8 cellular contexts compared by ENCODE assay signal in genomic region chr19:17260842-17261325, GRCh38. TPM values are rescaled to one million over a fixed set of nuclear protein-coding genes. Genes with fewer than 3 reads are reported as not detected.
A peak's percentile ranks its signal among the peaks of the same experiment; 100 is the strongest.
DNase-seq lines count a peak whose midpoint lies in the region; ATAC-seq, FAIRE-seq and TF ChIP-seq lines count a peak whose summit lies in the region.

No MANE protein-coding gene starts in this region.

- intact Hi-C loops in pancreas (cut with DNase I) = no loop called here

- TF ChIP-seq CTCF in LNCAP (IDR thresholded peaks at IDR 0.05) (peak; percentile 95), foreskin fibroblast (IDR thresholded peaks at IDR 0.05; ENCODE audit: low read depth, low read length) (peak; percentile 86), pancreas (IDR thresholded peaks at IDR 0.05) (peak; percentile 83 to 93 (median 87)), upper lobe of left lung (IDR thresholded peaks at IDR 0.05) (peak; percentile 86 to 94 (median 90))

- H3K27ac ChIP-seq in CD8-positive, alpha-beta memory T cell (ENCODE audit: low read depth, low read length) = no peak overlapping the region
- peak overlapping the region in 3 of 4 donors; percentile 51 to 66 (median 54) for H3K27ac ChIP-seq in pancreas
- peak overlapping the region in 1 of 4 donors; percentile 44 for H3K27ac ChIP-seq in upper lobe of left lung

- no peak overlapping the region for H3K4me3 ChIP-seq in CD8-positive, alpha-beta memory T cell (ENCODE audit: low read length)
- H3K4me3 ChIP-seq in foreskin fibroblast (ENCODE audit: low read depth in 1 of 2, low read length in 2 of 2) (no peak overlapping the region), pancreas (no peak overlapping the region), upper lobe of left lung (peak overlapping the region in 1 of 4 donors; percentile 3)

- H3K4me3 Mint-ChIP-seq in CD8-positive, alpha-beta memory T cell = no peak overlapping the region

- peak; percentile 80 to 92 (median 82) for DNase-seq in CD8-positive, alpha-beta memory T cell
- DNase-seq in RPMI8226 (peak; percentile 93), activated T-helper 1 cell treated with Interleukin-2 at 50 U/mL for 16 hours (ENCODE audit: low read depth) (peak; percentile 81), foreskin fibroblast (peak; percentile 40 to 81), pancreas (peak; percentile 82 to 95 (median 91)), upper lobe of left lung (peak; percentile 81 to 90)

- H3K9me3 Mint-ChIP-seq in CD8-positive, alpha-beta memory T cell = no peaks in the 10 kb centered on the region

- H3K4me1 ChIP-seq in CD8-positive, alpha-beta memory T cell (ENCODE audit: insufficient read depth, low read length) = peaks cover 7% of the 10 kb centered on the region
- peaks cover 4 to 19% (median 9%) of the 10 kb centered on the region in 3 donors for H3K4me1 ChIP-seq in pancreas
- peaks cover 0 to 13% (median 9%) of the 10 kb centered on the region in 4 donors for H3K4me1 ChIP-seq in upper lobe of left lung

- 9 to 10% methylated on average over 15 of the region's 15 CpGs for WGBS in pancreas, 2 donors
- WGBS in upper lobe of left lung, 2 donors = 22 to 23% methylated on average over 15 of the region's 15 CpGs

- CTCF ChIA-PET in CD8-positive, alpha-beta memory T cell (lab: Charles Lee) = interaction anchor here (0.6 to 11.2 kb wide), 19 partner anchors 10 to 195 kb away, joined by 3 to 93 read pairs (median 4); partner anchors contain the start of genes ANKLE1 and USE1

- ATAC-seq in GM21390 (IDR thresholded peaks at IDR 0.05; ENCODE audit: unreplicated experiment) (peak; percentile 76), pancreas (peak; percentile 92 to 95 (median 93)), upper lobe of left lung (ENCODE audit: low FRiP score in 2 of 2) (peak; percentile 91 to 93)

- H3K36me3 ChIP-seq in CD8-positive, alpha-beta memory T cell (ENCODE audit: insufficient read depth, low read length) = no peaks in the 10 kb centered on the region
- H3K36me3 ChIP-seq in pancreas (no peaks in the 10 kb centered on the region), upper lobe of left lung (peaks cover 0 to 12% (median 6%) of the 10 kb centered on the region in 4 donors)

- POLR2A ChIA-PET in CD8-positive, alpha-beta memory T cell (lab: Charles Lee) = no interaction called here

- no peaks in the 10 kb centered on the region for H3K9me3 ChIP-seq in CD8-positive, alpha-beta memory T cell (ENCODE audit: low read length)
- H3K9me3 ChIP-seq in pancreas (no peaks in the 10 kb centered on the region), upper lobe of left lung (no peaks in the 10 kb centered on the region)

- TF ChIP-seq POLR2A in upper lobe of left lung (IDR thresholded peaks at IDR 0.05) = no peak

- no peaks in the 10 kb centered on the region for H3K27me3 Mint-ChIP-seq in CD8-positive, alpha-beta memory T cell

- TF ChIP-seq EP300 in upper lobe of left lung (IDR thresholded peaks at IDR 0.05) = no peak

- FAIRE-seq in pancreas (lab: Jason Lieb, UNC) = no peak

- H3K4me1 Mint-ChIP-seq in CD8-positive, alpha-beta memory T cell = peaks cover 7 to 13% (median 8%) of the 10 kb centered on the region in 3 donors

- no peaks in the 10 kb centered on the region for H3K27me3 ChIP-seq in CD8-positive, alpha-beta memory T cell (ENCODE audit: insufficient read depth, low read length, poor library complexity, severe bottlenecking)
- H3K27me3 ChIP-seq in pancreas (no peaks in the 10 kb centered on the region), upper lobe of left lung (no peaks in the 10 kb centered on the region)

- H3K27ac Mint-ChIP-seq in CD8-positive, alpha-beta memory T cell = peak overlapping the region in 4 of 8 donors; percentile 0 to 43 (median 3)

- H3K36me3 Mint-ChIP-seq in CD8-positive, alpha-beta memory T cell = no peaks in the 10 kb centered on the region

RNA-seq across cellular contexts. Expression of gene USHBP1, which starts 3.7 kb away (rescaled TPM):
- total RNA-seq in CD8-positive, alpha-beta memory T cell = under 1 TPM; 0.07 to 0.27 TPM
- not detected for polyA plus RNA-seq in CD8-positive, alpha-beta memory T cell
- total RNA-seq in pancreas = 1 to 10 TPM; 1.2 to 2.9 (median 1.8) TPM
- polyA plus RNA-seq in pancreas = 10 to 100 TPM in 1 of 2 donors, 1 to 10 TPM in 1; 9.3 to 11.1 TPM
- total RNA-seq in upper lobe of left lung = 10 to 100 TPM in 4 of 6 donors, 1 to 10 TPM in 2; 9.1 to 21.4 (median 10.7) TPM

RNA-seq across cellular contexts. Expression of gene BABAM1, which starts 6.4 kb away (rescaled TPM):
- 100 to 1,000 TPM; 124 to 132 TPM for total RNA-seq in CD8-positive, alpha-beta memory T cell
- polyA plus RNA-seq in CD8-positive, alpha-beta memory T cell = 114 TPM
- total RNA-seq in pancreas (10 to 100 TPM; 25.5 to 46.8 (median 31.8) TPM), upper lobe of left lung (10 to 100 TPM; 45.1 to 95.3 (median 82.3) TPM)
- polyA plus RNA-seq in pancreas = 10 to 100 TPM; 64.1 to 71.1 TPM

RNA-seq across cellular contexts. Expression of gene NR2F6, which starts 15.2 kb away (rescaled TPM):
- total RNA-seq in CD8-positive, alpha-beta memory T cell = 1 to 10 TPM; 7.4 to 7.8 TPM
- polyA plus RNA-seq in CD8-positive, alpha-beta memory T cell = 0.94 TPM
- 10 to 100 TPM; 32.5 to 51.2 (median 39.7) TPM for total RNA-seq in pancreas
- 10 to 100 TPM; 21.3 to 23.5 TPM for polyA plus RNA-seq in pancreas
- 10 to 100 TPM; 55.5 to 86.8 (median 63.1) TPM for total RNA-seq in upper lobe of left lung

RNA-seq across cellular contexts. Expression of gene ANKLE1, which starts 20.8 kb away (rescaled TPM):
- total RNA-seq in CD8-positive, alpha-beta memory T cell = 10 to 100 TPM; 15.2 to 16.2 TPM
- 0.47 TPM for polyA plus RNA-seq in CD8-positive, alpha-beta memory T cell
- total RNA-seq in pancreas (under 1 TPM in 5 of 6 donors, not detected in 1; 0.04 to 0.59 (median 0.12) TPM), upper lobe of left lung (10 to 100 TPM in 1 of 6 donors, 1 to 10 TPM in 3, under 1 TPM in 2; 0.57 to 13.6 (median 1.4) TPM)
- under 1 TPM; 0.23 to 0.35 TPM for polyA plus RNA-seq in pancreas

RNA-seq across cellular contexts. Expression of gene OCEL1, which starts 34.9 kb away (rescaled TPM):
- total RNA-seq in CD8-positive, alpha-beta memory T cell = 10 to 100 TPM; 15.0 to 16.8 TPM
- polyA plus RNA-seq in CD8-positive, alpha-beta memory T cell = 35.5 TPM
- total RNA-seq in pancreas (10 to 100 TPM; 13.4 to 19.6 (median 16.9) TPM), upper lobe of left lung (10 to 100 TPM; 12.3 to 37.7 (median 25.8) TPM)
- 10 to 100 TPM; 20.9 to 28.4 TPM for polyA plus RNA-seq in pancreas
